Comparison of ENCODE assay signal across 8 cellular contexts in the genomic region with DNA sequence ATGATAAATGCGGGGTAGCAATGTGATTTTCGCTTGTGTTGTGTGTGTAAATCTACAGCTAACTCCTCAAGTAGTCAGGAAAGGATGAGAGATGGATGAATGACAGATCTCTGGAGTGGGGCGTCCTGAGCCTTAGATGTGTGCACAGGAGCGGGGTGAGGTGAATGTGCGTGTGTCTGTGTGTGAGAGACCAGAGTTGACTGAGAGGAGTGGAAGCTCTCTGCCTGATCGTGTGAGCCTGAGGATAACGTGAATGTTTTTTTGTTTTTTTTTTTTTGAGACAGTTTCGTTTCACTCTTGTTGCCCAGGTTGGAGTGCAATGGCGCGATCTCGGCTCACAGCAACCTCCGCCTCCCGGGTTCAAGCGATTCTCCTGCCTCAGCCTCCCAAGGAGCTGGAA. TPM values are rescaled to one million over a fixed set of nuclear protein-coding genes. Genes with fewer than 3 reads are reported as not detected.
A peak's percentile ranks its signal among the peaks of the same experiment; 100 is the strongest.
DNase-seq lines count a peak whose midpoint lies in the region; ATAC-seq, FAIRE-seq and TF ChIP-seq lines count a peak whose summit lies in the region.

No MANE protein-coding gene starts in this region.

- H3K4me1 Mint-ChIP-seq in memory B cell (peaks cover 21% of the 10 kb centered on the region), type B pancreatic cell (ENCODE audit: unreplicated experiment) (peaks cover 31% of the 10 kb centered on the region)

- peaks cover 5% of the 10 kb centered on the region for H3K4me1 ChIP-seq in cardiac muscle cell (ENCODE audit: low read depth)

- peak overlapping the region; percentile 98 for H3K4me3 Mint-ChIP-seq in memory B cell
- peak overlapping the region; percentile 100 for H3K4me3 Mint-ChIP-seq in type B pancreatic cell

- H3K27me3 ChIP-seq in cardiac muscle cell: no peaks in the 10 kb centered on the region
- H3K27me3 ChIP-seq in brain microvascular endothelial cell (replicated peaks): no peaks in the 10 kb centered on the region

- DNase-seq in cardiac muscle cell (ENCODE audit: low read depth in 1 of 2, low spot score in 1 of 2): no peak
- DNase-seq in left cardiac atrium: no peak
- DNase-seq in brain microvascular endothelial cell: no peak
- no peak for DNase-seq in memory B cell (ENCODE audit: low spot score in 2 of 2)
- DNase-seq in type B pancreatic cell (ENCODE audit: extremely low spot score, unreplicated experiment): no peak
- no peak for DNase-seq in cerebellum (ENCODE audit: low spot score)
- DNase-seq in GM12892 (ENCODE audit: insufficient read length): no peak

- in situ Hi-C loops in brain microvascular endothelial cell (cut with HindIII; ENCODE audit: low pct_ligation_motif_present, low sequenced_read_pairs): no loop called here

- TF ChIP-seq POLR2A in GM12892 (IDR thresholded peaks at IDR 0.05; ENCODE audit: low read depth, low read length): no peak

- peaks cover 17% of the 10 kb centered on the region for H3K9me3 Mint-ChIP-seq in memory B cell
- peaks cover 19% of the 10 kb centered on the region for H3K9me3 Mint-ChIP-seq in type B pancreatic cell

- peak overlapping the region; percentile 97 for H3K27ac Mint-ChIP-seq in memory B cell
- H3K27ac Mint-ChIP-seq in type B pancreatic cell: peak overlapping the region; percentile 89

- H3K36me3 ChIP-seq in cardiac muscle cell: peaks cover 8% of the 10 kb centered on the region
- H3K36me3 ChIP-seq in brain microvascular endothelial cell (replicated peaks): peaks cover 11% of the 10 kb centered on the region

- H3K9me3 ChIP-seq in cardiac muscle cell (ENCODE audit: low read depth): no peaks in the 10 kb centered on the region

- peaks cover 40% of the 10 kb centered on the region for H3K36me3 Mint-ChIP-seq in memory B cell
- H3K36me3 Mint-ChIP-seq in type B pancreatic cell: peaks cover 61% of the 10 kb centered on the region

- FAIRE-seq in GM12892 (lab: Jason Lieb, UNC): no peak

- H3K27me3 Mint-ChIP-seq in memory B cell: no peaks in the 10 kb centered on the region
- no peaks in the 10 kb centered on the region for H3K27me3 Mint-ChIP-seq in type B pancreatic cell

- intact Hi-C loops in left cardiac atrium (cut with DNase I): loop anchor here in 1 of 2 donors (5.0 kb wide), 1 partner anchor 94 kb away; a partner anchor contains a TSS

- H3K27ac ChIP-seq in cardiac muscle cell: peak overlapping the region; percentile 82
- no peak overlapping the region for H3K27ac ChIP-seq in brain microvascular endothelial cell

- no peak for ATAC-seq in left cardiac atrium
- no peak for ATAC-seq in memory B cell (ENCODE audit: low read depth)
- ATAC-seq in GM18907 (IDR thresholded peaks at IDR 0.05; ENCODE audit: unreplicated experiment): no peak

- H3K4me3 ChIP-seq in cardiac muscle cell (peak overlapping the region; percentile 68), brain microvascular endothelial cell (ENCODE audit: low read depth, low read length) (peak overlapping the region; percentile 91)

- TF ChIP-seq CTCF in cardiac muscle cell (IDR thresholded peaks at IDR 0.05; ENCODE audit: low read depth, low read length) (no peak), brain microvascular endothelial cell (IDR thresholded peaks at IDR 0.05; ENCODE audit: low read depth, low read length, missing control alignments) (no peak), type B pancreatic cell (conservative IDR thresholded peaks at IDR 0.05) (no peak)

RNA-seq across cellular contexts. Expression of a gene that starts 0.8 kb away (rescaled TPM):
- total RNA-seq in cardiac muscle cell: 8.0 and 8.7 TPM in 2 replicates
- polyA plus RNA-seq in cardiac muscle cell: 2.7 and 7.7 TPM in 2 replicates
- total RNA-seq in left cardiac atrium: 1 to 10 TPM; 6.9 to 7.4 TPM
- total RNA-seq in type B pancreatic cell (ENCODE audit: low replicate concordance): 9.8 and 11.3 TPM in 2 replicates
- 33.7 TPM for total RNA-seq in cerebellum
- polyA plus RNA-seq in GM12892 (2012; ENCODE audit: missing spikeins): 6.0 TPM

RNA-seq across cellular contexts. Expression of a gene that starts 21.6 kb away (rescaled TPM):
- total RNA-seq in cardiac muscle cell (4.5 and 5.5 TPM in 2 replicates), left cardiac atrium (1 to 10 TPM; 3.8 to 5.4 TPM), type B pancreatic cell (ENCODE audit: low replicate concordance) (10.4 and 12.3 TPM in 2 replicates), cerebellum (14.5 TPM)
- 6.6 and 19.6 TPM in 2 replicates for polyA plus RNA-seq in cardiac muscle cell
- polyA plus RNA-seq in GM12892 (2012; ENCODE audit: missing spikeins): 8.0 TPM
